In the genomic region with DNA sequence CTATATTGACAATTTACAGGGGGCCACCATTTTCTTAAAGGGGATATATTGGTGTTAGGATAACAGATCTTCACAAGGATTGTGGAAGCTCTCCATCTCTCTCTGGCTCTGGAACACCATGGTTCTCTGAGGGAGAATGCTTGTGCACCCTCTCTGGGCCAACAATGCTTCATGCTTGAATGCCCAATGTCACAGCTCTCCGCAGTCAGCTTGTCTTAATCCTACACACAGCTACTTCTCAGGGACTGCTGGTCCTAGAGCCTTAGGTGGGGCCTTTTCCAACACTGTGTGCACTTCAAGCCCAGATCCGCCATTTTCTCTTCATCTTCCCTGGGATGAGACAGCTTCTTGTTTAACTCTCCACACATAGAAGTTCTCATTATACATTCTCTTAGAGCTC, we compare ENCODE assay signal across 1 cellular context.
TF ChIP-seq lines count a peak whose summit lies in the region.

No MANE protein-coding gene starts in this region.

TF ChIP-seq in GM23338, 12 proteins besides CTCF, POLR2A, EP300 and RAD21 (continued from another document):
- TF ChIP-seq, protein P1, sequence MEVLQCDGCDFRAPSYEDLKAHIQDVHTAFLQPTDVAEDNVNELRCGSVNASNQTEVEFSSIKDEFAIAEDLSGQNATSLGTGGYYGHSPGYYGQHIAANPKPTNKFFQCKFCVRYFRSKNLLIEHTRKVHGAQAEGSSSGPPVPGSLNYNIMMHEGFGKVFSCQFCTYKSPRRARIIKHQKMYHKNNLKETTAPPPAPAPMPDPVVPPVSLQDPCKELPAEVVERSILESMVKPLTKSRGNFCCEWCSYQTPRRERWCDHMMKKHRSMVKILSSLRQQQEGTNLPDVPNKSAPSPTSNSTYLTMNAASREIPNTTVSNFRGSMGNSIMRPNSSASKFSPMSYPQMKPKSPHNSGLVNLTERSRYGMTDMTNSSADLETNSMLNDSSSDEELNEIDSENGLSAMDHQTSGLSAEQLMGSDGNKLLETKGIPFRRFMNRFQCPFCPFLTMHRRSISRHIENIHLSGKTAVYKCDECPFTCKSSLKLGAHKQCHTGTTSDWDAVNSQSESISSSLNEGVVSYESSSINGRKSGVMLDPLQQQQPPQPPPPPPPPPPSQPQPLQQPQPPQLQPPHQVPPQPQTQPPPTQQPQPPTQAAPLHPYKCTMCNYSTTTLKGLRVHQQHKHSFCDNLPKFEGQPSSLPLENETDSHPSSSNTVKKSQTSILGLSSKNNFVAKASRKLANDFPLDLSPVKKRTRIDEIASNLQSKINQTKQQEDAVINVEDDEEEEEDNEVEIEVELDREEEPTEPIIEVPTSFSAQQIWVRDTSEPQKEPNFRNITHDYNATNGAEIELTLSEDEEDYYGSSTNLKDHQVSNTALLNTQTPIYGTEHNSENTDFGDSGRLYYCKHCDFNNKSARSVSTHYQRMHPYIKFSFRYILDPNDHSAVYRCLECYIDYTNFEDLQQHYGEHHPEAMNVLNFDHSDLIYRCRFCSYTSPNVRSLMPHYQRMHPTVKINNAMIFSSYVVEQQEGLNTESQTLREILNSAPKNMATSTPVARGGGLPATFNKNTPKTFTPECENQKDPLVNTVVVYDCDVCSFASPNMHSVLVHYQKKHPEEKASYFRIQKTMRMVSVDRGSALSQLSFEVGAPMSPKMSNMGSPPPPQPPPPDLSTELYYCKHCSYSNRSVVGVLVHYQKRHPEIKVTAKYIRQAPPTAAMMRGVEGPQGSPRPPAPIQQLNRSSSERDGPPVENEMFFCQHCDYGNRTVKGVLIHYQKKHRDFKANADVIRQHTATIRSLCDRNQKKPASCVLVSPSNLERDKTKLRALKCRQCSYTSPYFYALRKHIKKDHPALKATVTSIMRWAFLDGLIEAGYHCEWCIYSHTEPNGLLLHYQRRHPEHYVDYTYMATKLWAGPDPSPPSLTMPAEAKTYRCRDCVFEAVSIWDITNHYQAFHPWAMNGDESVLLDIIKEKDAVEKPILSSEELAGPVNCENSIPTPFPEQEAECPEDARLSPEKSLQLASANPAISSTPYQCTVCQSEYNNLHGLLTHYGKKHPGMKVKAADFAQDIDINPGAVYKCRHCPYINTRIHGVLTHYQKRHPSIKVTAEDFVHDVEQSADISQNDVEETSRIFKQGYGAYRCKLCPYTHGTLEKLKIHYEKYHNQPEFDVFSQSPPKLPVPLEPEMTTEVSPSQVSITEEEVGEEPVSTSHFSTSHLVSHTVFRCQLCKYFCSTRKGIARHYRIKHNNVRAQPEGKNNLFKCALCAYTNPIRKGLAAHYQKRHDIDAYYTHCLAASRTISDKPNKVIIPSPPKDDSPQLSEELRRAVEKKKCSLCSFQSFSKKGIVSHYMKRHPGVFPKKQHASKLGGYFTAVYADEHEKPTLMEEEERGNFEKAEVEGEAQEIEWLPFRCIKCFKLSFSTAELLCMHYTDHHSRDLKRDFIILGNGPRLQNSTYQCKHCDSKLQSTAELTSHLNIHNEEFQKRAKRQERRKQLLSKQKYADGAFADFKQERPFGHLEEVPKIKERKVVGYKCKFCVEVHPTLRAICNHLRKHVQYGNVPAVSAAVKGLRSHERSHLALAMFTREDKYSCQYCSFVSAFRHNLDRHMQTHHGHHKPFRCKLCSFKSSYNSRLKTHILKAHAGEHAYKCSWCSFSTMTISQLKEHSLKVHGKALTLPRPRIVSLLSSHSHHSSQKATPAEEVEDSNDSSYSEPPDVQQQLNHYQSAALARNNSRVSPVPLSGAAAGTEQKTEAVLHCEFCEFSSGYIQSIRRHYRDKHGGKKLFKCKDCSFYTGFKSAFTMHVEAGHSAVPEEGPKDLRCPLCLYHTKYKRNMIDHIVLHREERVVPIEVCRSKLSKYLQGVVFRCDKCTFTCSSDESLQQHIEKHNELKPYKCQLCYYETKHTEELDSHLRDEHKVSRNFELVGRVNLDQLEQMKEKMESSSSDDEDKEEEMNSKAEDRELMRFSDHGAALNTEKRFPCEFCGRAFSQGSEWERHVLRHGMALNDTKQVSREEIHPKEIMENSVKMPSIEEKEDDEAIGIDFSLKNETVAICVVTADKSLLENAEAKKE (CRISPR knock-in tag; IDR thresholded peaks at IDR 0.05) = no peak
